ENCODE assay signal across 15 cellular contexts in the genomic region with DNA sequence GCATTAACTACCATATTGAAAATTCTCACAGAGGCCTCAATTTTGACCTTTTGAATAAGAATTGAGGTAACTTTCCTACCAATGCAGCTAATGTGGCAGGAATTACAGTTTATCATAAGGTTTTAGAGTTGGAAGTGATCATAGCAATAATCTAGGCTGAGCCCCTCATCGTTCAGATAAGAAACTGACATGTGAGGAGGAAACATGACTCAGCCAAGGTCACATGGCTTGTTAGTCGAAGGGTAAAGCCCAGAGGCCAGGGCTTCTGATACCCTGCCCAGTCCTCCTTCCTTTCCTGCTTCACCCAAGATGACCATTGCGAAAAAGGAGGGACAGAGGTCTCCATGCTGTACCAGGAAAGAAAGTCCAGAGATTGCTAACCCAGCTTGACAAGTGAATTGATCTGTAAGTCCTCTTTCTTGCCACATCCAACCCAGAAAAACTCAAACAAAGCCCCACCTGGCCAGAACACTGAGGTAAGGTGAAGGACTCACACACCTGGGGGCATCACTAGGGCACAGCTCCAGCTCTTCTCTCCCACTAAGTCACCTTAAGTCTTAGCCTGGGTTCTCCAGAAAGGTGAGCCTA.
"Had no signal": no experiment of that assay in that cellular context is flagged by ENCODE, and none has a peak within 500 bp of the region (broad histone marks: within the 10 kb centered on the region; RNA-seq: fewer than 3 reads in every experiment).

No MANE protein-coding gene starts in this region.

- DNase-seq: activated CD4-positive, alpha-beta T cell treated with anti-CD3 and anti-CD28 coated beads, Interleukin-2, amount 50 U/mL, for 4 hours; activated CD4-positive, CD25-positive, alpha-beta regulatory T cell treated with anti-CD3 and anti-CD28 coated beads, Interleukin-2, amount 50 U/mL, for 72 hours; activated naive CD4-positive, alpha-beta T cell treated with Interleukin-2 at 50 U/mL for 16 hours; aorta; dorsolateral prefrontal cortex; endodermal cell; mesendoderm; occipital lobe; stimulated activated CD4-positive, alpha-beta T cell treated with anti-CD3 and anti-CD28 coated beads, Interleukin-2, amount 100 ng/mL, for 48 hours; stimulated activated naive CD4-positive, alpha-beta T cell; T-helper 9 cell; transverse colon had no signal

- H3K36me3 ChIP-seq: transverse colon, vagina had no signal

- H3K9me3 Mint-ChIP-seq: activated T-helper 17 cell treated with anti-CD3 and anti-CD28 coated beads, Interleukin-2, amount 50 U/mL, for 72 hours; endodermal cell; natural killer cell treated with Interleukin-12 subunit alpha and Interleukin-12 subunit beta and Interleukin-15 and Interleukin-18, amount 100 ng/mL, for 72 hours had no signal

- H3K27me3 ChIP-seq: transverse colon, vagina had no signal

- H3K36me3 Mint-ChIP-seq: natural killer cell treated with Interleukin-12 subunit alpha and Interleukin-12 subunit beta and Interleukin-15 and Interleukin-18, amount 100 ng/mL, for 72 hours had no signal

- H3K27ac Mint-ChIP-seq: activated T-helper 17 cell treated with anti-CD3 and anti-CD28 coated beads, Interleukin-2, amount 50 U/mL, for 72 hours; endodermal cell; natural killer cell treated with Interleukin-12 subunit alpha and Interleukin-12 subunit beta and Interleukin-15 and Interleukin-18, amount 100 ng/mL, for 72 hours had no signal

- H3K4me3 ChIP-seq: dorsolateral prefrontal cortex, transverse colon, vagina had no signal

- H3K4me3 Mint-ChIP-seq: activated T-helper 17 cell treated with anti-CD3 and anti-CD28 coated beads, Interleukin-2, amount 50 U/mL, for 72 hours; endodermal cell; natural killer cell treated with Interleukin-12 subunit alpha and Interleukin-12 subunit beta and Interleukin-15 and Interleukin-18, amount 100 ng/mL, for 72 hours had no signal

- H3K4me1 Mint-ChIP-seq: activated T-helper 17 cell treated with anti-CD3 and anti-CD28 coated beads, Interleukin-2, amount 50 U/mL, for 72 hours had no signal

- H3K27me3 Mint-ChIP-seq: activated T-helper 17 cell treated with anti-CD3 and anti-CD28 coated beads, Interleukin-2, amount 50 U/mL, for 72 hours; natural killer cell treated with Interleukin-12 subunit alpha and Interleukin-12 subunit beta and Interleukin-15 and Interleukin-18, amount 100 ng/mL, for 72 hours had no signal

- H3K9me3 ChIP-seq: transverse colon, vagina had no signal
